1 cellular context compared by ENCODE assay signal in the genomic region with DNA sequence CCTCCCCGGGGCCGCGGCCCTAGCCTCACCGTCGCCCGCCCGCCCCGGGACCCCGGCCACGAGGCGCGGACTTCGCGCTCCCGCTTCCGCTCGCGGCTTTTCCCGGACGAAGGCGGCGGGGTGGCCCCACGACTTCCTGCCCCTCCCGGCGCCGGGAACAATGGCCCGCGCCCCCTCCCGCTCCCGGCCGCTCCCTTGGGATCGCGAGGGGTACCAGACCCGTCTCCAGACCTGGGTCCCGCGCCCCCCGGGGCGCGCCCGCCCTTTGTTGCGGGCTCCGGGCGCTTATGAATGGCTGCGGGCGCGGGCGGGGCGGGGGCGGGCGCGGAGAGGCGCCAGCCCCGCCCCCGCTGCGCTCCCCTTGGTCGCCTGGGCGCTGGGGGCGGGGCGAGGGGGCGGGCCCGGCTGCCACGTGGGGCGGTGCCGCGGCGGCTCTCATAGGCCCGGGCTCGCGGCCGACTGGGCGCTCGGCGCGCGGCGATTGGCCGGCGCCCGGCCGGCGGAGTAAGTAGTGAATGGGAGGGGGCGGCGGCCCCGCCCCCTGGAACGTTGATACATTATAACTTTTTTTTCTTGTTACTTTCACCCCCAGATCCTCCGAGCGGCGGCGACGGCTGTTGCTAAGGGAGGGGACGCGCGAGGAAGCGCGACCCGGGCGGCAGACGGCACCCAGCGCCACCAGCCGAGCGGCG.
TF ChIP-seq lines count a peak whose summit lies in the region.

No MANE protein-coding gene starts in this region.

TF ChIP-seq in SK-N-SH, 30 proteins besides CTCF, POLR2A, EP300 and RAD21 (continued from another document):
- TF ChIP-seq, protein P1, sequence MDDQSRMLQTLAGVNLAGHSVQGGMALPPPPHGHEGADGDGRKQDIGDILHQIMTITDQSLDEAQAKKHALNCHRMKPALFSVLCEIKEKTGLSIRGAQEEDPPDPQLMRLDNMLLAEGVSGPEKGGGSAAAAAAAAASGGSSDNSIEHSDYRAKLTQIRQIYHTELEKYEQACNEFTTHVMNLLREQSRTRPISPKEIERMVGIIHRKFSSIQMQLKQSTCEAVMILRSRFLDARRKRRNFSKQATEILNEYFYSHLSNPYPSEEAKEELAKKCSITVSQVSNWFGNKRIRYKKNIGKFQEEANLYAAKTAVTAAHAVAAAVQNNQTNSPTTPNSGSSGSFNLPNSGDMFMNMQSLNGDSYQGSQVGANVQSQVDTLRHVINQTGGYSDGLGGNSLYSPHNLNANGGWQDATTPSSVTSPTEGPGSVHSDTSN (IDR thresholded peaks at IDR 0.05): peak; percentile 15; the same call in 1 of the 2 replicates
- peak; percentile 76 for TF ChIP-seq TAF1 (IDR thresholded peaks at IDR 0.05; ENCODE audit: borderline replicate concordance, low read depth, low read length)
- peak; percentile 53 for TF ChIP-seq RFX5 (IDR thresholded peaks at IDR 0.05; ENCODE audit: low read length)
- TF ChIP-seq, protein P2, sequence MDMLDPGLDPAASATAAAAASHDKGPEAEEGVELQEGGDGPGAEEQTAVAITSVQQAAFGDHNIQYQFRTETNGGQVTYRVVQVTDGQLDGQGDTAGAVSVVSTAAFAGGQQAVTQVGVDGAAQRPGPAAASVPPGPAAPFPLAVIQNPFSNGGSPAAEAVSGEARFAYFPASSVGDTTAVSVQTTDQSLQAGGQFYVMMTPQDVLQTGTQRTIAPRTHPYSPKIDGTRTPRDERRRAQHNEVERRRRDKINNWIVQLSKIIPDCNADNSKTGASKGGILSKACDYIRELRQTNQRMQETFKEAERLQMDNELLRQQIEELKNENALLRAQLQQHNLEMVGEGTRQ (IDR thresholded peaks at IDR 0.05; ENCODE audit: borderline replicate concordance, low read depth, low read length): no peak
- no peak for TF ChIP-seq EZH2phosphoT487 (IDR thresholded peaks at IDR 0.05; ENCODE audit: borderline replicate concordance, low read depth)
- TF ChIP-seq POLR2AphosphoS5 (IDR thresholded peaks at IDR 0.05; ENCODE audit: low read depth, low read length): peak; percentile 95
- no peak for TF ChIP-seq FOXM1 (IDR thresholded peaks at IDR 0.05; ENCODE audit: low read depth)
- no peak for TF ChIP-seq SMC3 (IDR thresholded peaks at IDR 0.05; ENCODE audit: low read depth, low read length)
- TF ChIP-seq, protein P3, sequence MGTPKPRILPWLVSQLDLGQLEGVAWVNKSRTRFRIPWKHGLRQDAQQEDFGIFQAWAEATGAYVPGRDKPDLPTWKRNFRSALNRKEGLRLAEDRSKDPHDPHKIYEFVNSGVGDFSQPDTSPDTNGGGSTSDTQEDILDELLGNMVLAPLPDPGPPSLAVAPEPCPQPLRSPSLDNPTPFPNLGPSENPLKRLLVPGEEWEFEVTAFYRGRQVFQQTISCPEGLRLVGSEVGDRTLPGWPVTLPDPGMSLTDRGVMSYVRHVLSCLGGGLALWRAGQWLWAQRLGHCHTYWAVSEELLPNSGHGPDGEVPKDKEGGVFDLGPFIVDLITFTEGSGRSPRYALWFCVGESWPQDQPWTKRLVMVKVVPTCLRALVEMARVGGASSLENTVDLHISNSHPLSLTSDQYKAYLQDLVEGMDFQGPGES (IDR thresholded peaks at IDR 0.05; ENCODE audit: low read depth, low read length): no peak
- TF ChIP-seq TEAD4 (IDR thresholded peaks at IDR 0.05; ENCODE audit: borderline replicate concordance, insufficient read depth): 0 out of 2 replicates have a peak, but pooled peaks have one; percentile 19
- peak; percentile 27; the same call in 1 of the 2 replicates for TF ChIP-seq GABPA (IDR thresholded peaks at IDR 0.05; ENCODE audit: low read depth)
- TF ChIP-seq YY1 (IDR thresholded peaks at IDR 0.05; ENCODE audit: low read depth): no peak
- TF ChIP-seq TCF12 (IDR thresholded peaks at IDR 0.05): peak; percentile 23; the same call in 1 of the 2 replicates
- 0 out of 2 replicates have a peak, but pooled peaks have one; percentile 10 for TF ChIP-seq MEF2A (IDR thresholded peaks at IDR 0.05; ENCODE audit: borderline replicate concordance, low read depth)
- no peak; the same call in 1 of the 2 replicates for TF ChIP-seq ELF1 (IDR thresholded peaks at IDR 0.05)
- TF ChIP-seq, protein P4, sequence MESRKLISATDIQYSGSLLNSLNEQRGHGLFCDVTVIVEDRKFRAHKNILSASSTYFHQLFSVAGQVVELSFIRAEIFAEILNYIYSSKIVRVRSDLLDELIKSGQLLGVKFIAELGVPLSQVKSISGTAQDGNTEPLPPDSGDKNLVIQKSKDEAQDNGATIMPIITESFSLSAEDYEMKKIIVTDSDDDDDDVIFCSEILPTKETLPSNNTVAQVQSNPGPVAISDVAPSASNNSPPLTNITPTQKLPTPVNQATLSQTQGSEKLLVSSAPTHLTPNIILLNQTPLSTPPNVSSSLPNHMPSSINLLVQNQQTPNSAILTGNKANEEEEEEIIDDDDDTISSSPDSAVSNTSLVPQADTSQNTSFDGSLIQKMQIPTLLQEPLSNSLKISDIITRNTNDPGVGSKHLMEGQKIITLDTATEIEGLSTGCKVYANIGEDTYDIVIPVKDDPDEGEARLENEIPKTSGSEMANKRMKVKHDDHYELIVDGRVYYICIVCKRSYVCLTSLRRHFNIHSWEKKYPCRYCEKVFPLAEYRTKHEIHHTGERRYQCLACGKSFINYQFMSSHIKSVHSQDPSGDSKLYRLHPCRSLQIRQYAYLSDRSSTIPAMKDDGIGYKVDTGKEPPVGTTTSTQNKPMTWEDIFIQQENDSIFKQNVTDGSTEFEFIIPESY (IDR thresholded peaks at IDR 0.05; ENCODE audit: borderline replicate concordance, low read depth): no peak
- no peak for TF ChIP-seq RCOR1 (IDR thresholded peaks at IDR 0.05; ENCODE audit: low read length)
- no peak for TF ChIP-seq RXRA (IDR thresholded peaks at IDR 0.05; ENCODE audit: borderline replicate concordance, low read depth)
- no peak for TF ChIP-seq FOSL2 (IDR thresholded peaks at IDR 0.05; ENCODE audit: borderline replicate concordance, low read depth)
- TF ChIP-seq JUND (IDR thresholded peaks at IDR 0.05): no peak
- TF ChIP-seq, protein P5, sequence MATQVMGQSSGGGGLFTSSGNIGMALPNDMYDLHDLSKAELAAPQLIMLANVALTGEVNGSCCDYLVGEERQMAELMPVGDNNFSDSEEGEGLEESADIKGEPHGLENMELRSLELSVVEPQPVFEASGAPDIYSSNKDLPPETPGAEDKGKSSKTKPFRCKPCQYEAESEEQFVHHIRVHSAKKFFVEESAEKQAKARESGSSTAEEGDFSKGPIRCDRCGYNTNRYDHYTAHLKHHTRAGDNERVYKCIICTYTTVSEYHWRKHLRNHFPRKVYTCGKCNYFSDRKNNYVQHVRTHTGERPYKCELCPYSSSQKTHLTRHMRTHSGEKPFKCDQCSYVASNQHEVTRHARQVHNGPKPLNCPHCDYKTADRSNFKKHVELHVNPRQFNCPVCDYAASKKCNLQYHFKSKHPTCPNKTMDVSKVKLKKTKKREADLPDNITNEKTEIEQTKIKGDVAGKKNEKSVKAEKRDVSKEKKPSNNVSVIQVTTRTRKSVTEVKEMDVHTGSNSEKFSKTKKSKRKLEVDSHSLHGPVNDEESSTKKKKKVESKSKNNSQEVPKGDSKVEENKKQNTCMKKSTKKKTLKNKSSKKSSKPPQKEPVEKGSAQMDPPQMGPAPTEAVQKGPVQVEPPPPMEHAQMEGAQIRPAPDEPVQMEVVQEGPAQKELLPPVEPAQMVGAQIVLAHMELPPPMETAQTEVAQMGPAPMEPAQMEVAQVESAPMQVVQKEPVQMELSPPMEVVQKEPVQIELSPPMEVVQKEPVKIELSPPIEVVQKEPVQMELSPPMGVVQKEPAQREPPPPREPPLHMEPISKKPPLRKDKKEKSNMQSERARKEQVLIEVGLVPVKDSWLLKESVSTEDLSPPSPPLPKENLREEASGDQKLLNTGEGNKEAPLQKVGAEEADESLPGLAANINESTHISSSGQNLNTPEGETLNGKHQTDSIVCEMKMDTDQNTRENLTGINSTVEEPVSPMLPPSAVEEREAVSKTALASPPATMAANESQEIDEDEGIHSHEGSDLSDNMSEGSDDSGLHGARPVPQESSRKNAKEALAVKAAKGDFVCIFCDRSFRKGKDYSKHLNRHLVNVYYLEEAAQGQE (IDR thresholded peaks at IDR 0.05; ENCODE audit: low read depth, low read length): 0 out of 2 replicates have a peak, but pooled peaks have one; percentile 12
- TF ChIP-seq GATA2 (CRISPR knock-in tag; IDR thresholded peaks at IDR 0.05): no peak
- peak; percentile 52; the same call in 1 of the 2 replicates for TF ChIP-seq MXI1 (IDR thresholded peaks at IDR 0.05; ENCODE audit: low read depth, low read length)
- no peak for TF ChIP-seq FOXJ3 (CRISPR knock-in tag; IDR thresholded peaks at IDR 0.05)
- TF ChIP-seq SIN3A (IDR thresholded peaks at IDR 0.05; ENCODE audit: borderline replicate concordance, low read depth, low read length): peak; percentile 83; the same call in 1 of the 2 replicates
- TF ChIP-seq, protein P6, sequence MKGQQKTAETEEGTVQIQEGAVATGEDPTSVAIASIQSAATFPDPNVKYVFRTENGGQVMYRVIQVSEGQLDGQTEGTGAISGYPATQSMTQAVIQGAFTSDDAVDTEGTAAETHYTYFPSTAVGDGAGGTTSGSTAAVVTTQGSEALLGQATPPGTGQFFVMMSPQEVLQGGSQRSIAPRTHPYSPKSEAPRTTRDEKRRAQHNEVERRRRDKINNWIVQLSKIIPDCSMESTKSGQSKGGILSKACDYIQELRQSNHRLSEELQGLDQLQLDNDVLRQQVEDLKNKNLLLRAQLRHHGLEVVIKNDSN (IDR thresholded peaks at IDR 0.05; ENCODE audit: borderline replicate concordance, low read depth): peak; percentile 32; the same call in 1 of the 2 replicates
- peak; percentile 10; the same call in 1 of the 2 replicates for TF ChIP-seq NFIC (IDR thresholded peaks at IDR 0.05; ENCODE audit: borderline replicate concordance)
